ENCODE assay signal across 8 cellular contexts in the genomic region with DNA sequence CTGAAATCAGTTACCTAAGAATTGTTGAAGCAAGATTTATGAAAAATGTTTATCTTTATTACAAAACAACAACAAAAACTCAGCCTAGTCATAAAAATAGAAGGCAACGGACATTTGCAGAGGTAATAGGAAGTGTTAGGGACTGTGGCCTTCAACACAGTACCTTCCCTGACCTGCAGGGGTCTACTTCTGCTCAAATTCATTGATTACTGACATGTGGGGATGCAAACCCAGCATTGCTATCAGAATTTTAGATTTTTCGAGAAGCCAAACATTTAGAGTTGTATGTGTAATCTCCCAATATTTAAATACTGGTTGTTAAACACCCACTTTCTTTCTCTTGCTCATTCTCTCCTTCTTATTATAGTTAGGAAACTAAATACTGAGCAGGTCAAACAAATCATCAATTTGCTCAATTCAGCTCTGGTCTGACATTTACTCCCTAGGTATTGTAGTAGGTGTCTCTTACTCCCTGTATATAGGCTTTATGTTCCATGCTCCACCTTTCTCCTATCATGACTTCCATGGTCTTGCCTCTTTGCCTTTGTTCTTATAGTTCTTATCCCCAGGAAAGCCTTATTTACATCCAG.
DNase-seq lines count a peak whose midpoint lies in the region; ATAC-seq, FAIRE-seq and TF ChIP-seq lines count a peak whose summit lies in the region.

No MANE protein-coding gene starts in this region.

- no peaks in the 10 kb centered on the region for H3K9me3 ChIP-seq in SK-N-SH
- no peaks in the 10 kb centered on the region for H3K9me3 ChIP-seq in endodermal cell (ENCODE audit: control insufficient read depth, low read length)

- no peak overlapping the region for H3K4me3 ChIP-seq in SK-N-SH (ENCODE audit: low read depth in 2 of 2, low read length in 1 of 2)
- no peak overlapping the region for H3K4me3 ChIP-seq in endodermal cell (ENCODE audit: low read length)

- H3K4me1 ChIP-seq in SK-N-SH (ENCODE audit: control insufficient read depth in 1 of 2, insufficient read depth in 2 of 2, low read depth in 1 of 2, low read length in 1 of 2) (no peaks in the 10 kb centered on the region; a peak in 1 of 4 replicates), endodermal cell (ENCODE audit: control insufficient read depth, insufficient read depth, low read length) (no peaks in the 10 kb centered on the region)

- WGBS in SK-N-SH (ENCODE audit: low lambda C conversion rate): 87% methylated on average over 2 of the region's 2 CpGs
- WGBS in endodermal cell (ENCODE audit: insufficient coverage in 1 of 2, insufficient read length in 1 of 2), 2 experiments: 84 to 100% methylated on average over 1 to 2 of the region's 2 CpGs

- CTCF ChIA-PET in SK-N-SH (lab: Yijun Ruan, JAX): interaction anchor here (1.5 kb wide), 1 partner anchor 27 kb away, joined by 3 read pairs; no protein-coding TSS in a partner anchor

- no peak for DNase-seq in GM12891 (ENCODE audit: insufficient read length, low spot score)
- peak; percentile 8 for DNase-seq in SK-N-SH
- peak; percentile 78 for DNase-seq in endodermal cell
- DNase-seq in stimulated activated naive B cell treated with anti-CD40 and anti-IgM and Interleukin-4, amounts not matched to agents 10 μg/mL and 1 μg/mL and 100 μg/mL, for 72 hours: no peak
- DNase-seq in GM03348 (ENCODE audit: low spot score): no peak
- no peak for DNase-seq in hypothalamus (lab: John Stamatoyannopoulos, UW)

- no peaks in the 10 kb centered on the region for H3F3A ChIP-seq in SK-N-SH (replicated peaks; ENCODE audit: insufficient read depth)

- ATAC-seq in HG02759 (IDR thresholded peaks at IDR 0.05; ENCODE audit: unreplicated experiment) (peak; percentile 78), GM19397 (IDR thresholded peaks at IDR 0.05; ENCODE audit: unreplicated experiment) (no peak)
- ATAC-seq in stimulated activated naive B cell treated with anti-CD40 and anti-IgM and Interleukin-4, amounts not matched to agents 10 μg/mL and 1 μg/mL and 100 μg/mL, for 72 hours (replicated peaks): peak; percentile 71 to 73

- TF ChIP-seq CTCF in SK-N-SH (IDR thresholded peaks at IDR 0.05) (peak; percentile 47), endodermal cell (conservative IDR thresholded peaks at IDR 0.05) (peak; percentile 82)

- TF ChIP-seq EP300 in SK-N-SH (IDR thresholded peaks at IDR 0.05; ENCODE audit: borderline replicate concordance in 1 of 2, low read depth in 1 of 2, low read length in 1 of 2): no peak

- no peak for TF ChIP-seq RAD21 in SK-N-SH (IDR thresholded peaks at IDR 0.05; ENCODE audit: low read length)

- no peaks in the 10 kb centered on the region for H3K4me1 Mint-ChIP-seq in endodermal cell
- peaks cover 10 to 20% of the 10 kb centered on the region in 2 donors for H3K4me1 Mint-ChIP-seq in stimulated activated naive B cell treated with anti-CD40 and anti-IgM and Interleukin-4, amounts not matched to agents 10 μg/mL and 1 μg/mL and 100 μg/mL, for 72 hours

- H3K27ac ChIP-seq in SK-N-SH (ENCODE audit: low read depth in 2 of 2, low read length in 1 of 2) (no peak overlapping the region), endodermal cell (ENCODE audit: low read depth, low read length) (no peak overlapping the region)

- H3K4me2 ChIP-seq in SK-N-SH: no peak overlapping the region

- H3K4me3 Mint-ChIP-seq in endodermal cell: no peak overlapping the region
- H3K4me3 Mint-ChIP-seq in stimulated activated naive B cell treated with anti-CD40 and anti-IgM and Interleukin-4, amounts not matched to agents 10 μg/mL and 1 μg/mL and 100 μg/mL, for 72 hours: no peak overlapping the region

- no peaks in the 10 kb centered on the region for H3K9me3 Mint-ChIP-seq in endodermal cell
- H3K9me3 Mint-ChIP-seq in stimulated activated naive B cell treated with anti-CD40 and anti-IgM and Interleukin-4, amounts not matched to agents 10 μg/mL and 1 μg/mL and 100 μg/mL, for 72 hours: peaks cover 2 to 4% of the 10 kb centered on the region in 2 donors

- POLR2A ChIA-PET in SK-N-SH (lab: Yijun Ruan, JAX): no interaction called here

- no peak for TF ChIP-seq POLR2A in GM12891 (IDR thresholded peaks at IDR 0.05; ENCODE audit: low read depth, low read length)

- no peaks in the 10 kb centered on the region for H4K20me1 ChIP-seq in SK-N-SH (ENCODE audit: insufficient read depth)

- no peaks in the 10 kb centered on the region for H3K9me2 ChIP-seq in SK-N-SH

- H3K27me3 ChIP-seq in SK-N-SH (ENCODE audit: insufficient read depth): no peaks in the 10 kb centered on the region
- no peaks in the 10 kb centered on the region for H3K27me3 ChIP-seq in endodermal cell (ENCODE audit: control insufficient read depth, insufficient read depth, low read length, poor library complexity, severe bottlenecking)

- no peaks in the 10 kb centered on the region for H3K79me2 ChIP-seq in SK-N-SH (ENCODE audit: insufficient read depth)

- H3K9ac ChIP-seq in SK-N-SH (no peak overlapping the region), endodermal cell (ENCODE audit: extremely low read depth, low read length, poor library complexity, severe bottlenecking) (no peak overlapping the region)

- H3K36me3 ChIP-seq in SK-N-SH (replicated peaks in 1 of 2; ENCODE audit: control insufficient read depth in 1 of 2, insufficient read depth in 2 of 2, low read length in 1 of 2) (no peaks in the 10 kb centered on the region), endodermal cell (ENCODE audit: control insufficient read depth, insufficient read depth, low read length) (no peaks in the 10 kb centered on the region)

- no peaks in the 10 kb centered on the region for H3K27me3 Mint-ChIP-seq in endodermal cell (ENCODE audit: insufficient read depth)
- H3K27me3 Mint-ChIP-seq in stimulated activated naive B cell treated with anti-CD40 and anti-IgM and Interleukin-4, amounts not matched to agents 10 μg/mL and 1 μg/mL and 100 μg/mL, for 72 hours: no peaks in the 10 kb centered on the region

- H2AFZ ChIP-seq in SK-N-SH (ENCODE audit: low read depth): no peak overlapping the region

- peak; percentile 72 for FAIRE-seq in GM12891 (lab: Jason Lieb, UNC)

- no peak overlapping the region for H3K27ac Mint-ChIP-seq in endodermal cell
- H3K27ac Mint-ChIP-seq in stimulated activated naive B cell treated with anti-CD40 and anti-IgM and Interleukin-4, amounts not matched to agents 10 μg/mL and 1 μg/mL and 100 μg/mL, for 72 hours: no peak overlapping the region

- no peaks in the 10 kb centered on the region for H3K36me3 Mint-ChIP-seq in endodermal cell (ENCODE audit: low read depth)
- H3K36me3 Mint-ChIP-seq in stimulated activated naive B cell treated with anti-CD40 and anti-IgM and Interleukin-4, amounts not matched to agents 10 μg/mL and 1 μg/mL and 100 μg/mL, for 72 hours: peaks cover 0 to 1% of the 10 kb centered on the region in 2 donors

TF ChIP-seq in GM12891, 5 proteins besides CTCF, POLR2A, EP300 and RAD21:
- TF ChIP-seq POU2F2 (IDR thresholded peaks at IDR 0.05; ENCODE audit: low read depth, low read length): no peak
- no peak for TF ChIP-seq PAX5 (IDR thresholded peaks at IDR 0.05; ENCODE audit: insufficient read depth, low read length, severe bottlenecking)
- TF ChIP-seq TAF1 (IDR thresholded peaks at IDR 0.05; ENCODE audit: low read depth, low read length): no peak
- no peak for TF ChIP-seq SPI1 (IDR thresholded peaks at IDR 0.05; ENCODE audit: low read depth, low read length)
- TF ChIP-seq POLR2AphosphoS5 (IDR thresholded peaks at IDR 0.05; ENCODE audit: low read depth, low read length): no peak

TF ChIP-seq in SK-N-SH, 30 proteins besides CTCF, POLR2A, EP300 and RAD21:
- TF ChIP-seq RXRA (IDR thresholded peaks at IDR 0.05; ENCODE audit: borderline replicate concordance, low read depth) (no peak), MEF2A (IDR thresholded peaks at IDR 0.05; ENCODE audit: borderline replicate concordance, low read depth) (no peak), TEAD4 (IDR thresholded peaks at IDR 0.05; ENCODE audit: borderline replicate concordance, insufficient read depth) (no peak), TCF12 (IDR thresholded peaks at IDR 0.05) (no peak), SIN3A (IDR thresholded peaks at IDR 0.05; ENCODE audit: borderline replicate concordance, low read depth, low read length) (no peak), GABPA (IDR thresholded peaks at IDR 0.05; ENCODE audit: low read depth) (no peak), TAF1 (IDR thresholded peaks at IDR 0.05; ENCODE audit: borderline replicate concordance, low read depth, low read length) (no peak), YY1 (IDR thresholded peaks at IDR 0.05; ENCODE audit: low read depth) (no peak), ELF1 (IDR thresholded peaks at IDR 0.05) (no peak), FOXM1 (IDR thresholded peaks at IDR 0.05; ENCODE audit: low read depth) (no peak), REST (IDR thresholded peaks at IDR 0.05; ENCODE audit: low read depth, low read length) (no peak)
TF ChIP-seq in SK-N-SH: peak in this region for 0.

Comparison
In these comparisons a context has a peak if more than half of its experiments do, and no peak if none do; other contexts are left out.
1. DNase-seq: peak in SK-N-SH (single experiment) and endodermal cell (single experiment); none in GM12891 (single experiment), stimulated activated naive B cell treated with anti-CD40 and anti-IgM and Interleukin-4, amounts not matched to agents 10 μg/mL and 1 μg/mL and 100 μg/mL, for 72 hours (single experiment), GM03348 (single experiment) and hypothalamus (0 of 51).